Comparison of ENCODE assay signal across 13 cellular contexts in the genomic region with DNA sequence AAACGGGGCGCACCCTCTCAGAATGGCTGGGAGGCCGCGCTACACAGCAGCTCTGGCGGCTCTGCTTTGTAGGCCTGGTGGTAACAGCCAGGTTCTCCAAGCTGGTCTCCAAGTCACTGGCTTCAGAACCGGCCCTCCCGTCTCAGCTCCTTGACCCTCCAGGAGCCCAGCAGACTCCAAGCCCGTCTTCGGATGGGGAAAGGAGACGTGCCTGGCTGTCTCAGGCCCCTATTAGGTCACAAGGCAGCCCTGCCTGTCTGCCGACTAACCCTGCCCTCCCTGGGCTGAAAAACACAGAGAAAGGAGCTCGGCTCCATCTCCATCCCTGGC. TPM values are rescaled to one million over a fixed set of nuclear protein-coding genes. Genes with fewer than 3 reads are reported as not detected.
A peak's percentile ranks its signal among the peaks of the same experiment; 100 is the strongest.
DNase-seq lines count a peak whose midpoint lies in the region; ATAC-seq and TF ChIP-seq lines count a peak whose summit lies in the region.
"Had no signal": no experiment of that assay in that cellular context is flagged by ENCODE, and none has a peak within 500 bp of the region (broad histone marks: within the 10 kb centered on the region; RNA-seq: fewer than 3 reads in every experiment).

No MANE protein-coding gene starts in this region.

- H3K9ac ChIP-seq in neuronal stem cell (ENCODE audit: low read depth, low read length, poor library complexity): no peak overlapping the region

- H2AFZ ChIP-seq in neuronal stem cell (ENCODE audit: low read length): no peak overlapping the region

- TF ChIP-seq CTCF in Calu3 (IDR thresholded peaks at IDR 0.05; ENCODE audit: unreplicated experiment): no peak
- TF ChIP-seq CTCF in RWPE2 (IDR thresholded peaks at IDR 0.05; ENCODE audit: poor library complexity, severe bottlenecking): no peak
- TF ChIP-seq CTCF in dorsolateral prefrontal cortex (IDR thresholded peaks at IDR 0.05 in 54 of 56, conservative IDR thresholded peaks at IDR 0.05 in 2 of 56; ENCODE audit: low read depth in 1 of 56, partially characterized antibody in 56 of 56): no peak
- no peak for TF ChIP-seq CTCF in upper lobe of left lung (IDR thresholded peaks at IDR 0.05)

- ATAC-seq in RWPE2 (ENCODE audit: low read depth): no peak
- no peak for ATAC-seq in upper lobe of left lung (ENCODE audit: low FRiP score in 2 of 2)
- ATAC-seq: gastrocnemius medialis, right lobe of liver had no signal

- TF ChIP-seq POLR2A in upper lobe of left lung (IDR thresholded peaks at IDR 0.05): no peak

- TF ChIP-seq EP300 in upper lobe of left lung (IDR thresholded peaks at IDR 0.05): no peak

- peaks cover 25% of the 10 kb centered on the region for H3K79me1 ChIP-seq in neuronal stem cell (ENCODE audit: low read depth, low read length)

- WGBS in neuronal stem cell (ENCODE audit: extremely low coverage in 2 of 2, insufficient read length in 2 of 2, insufficient replicate concordance in 1 of 2), 2 donors: no CpG with 5 or more reads among the region's 12 CpGs
- 83 to 84% methylated on average over 1 to 12 of the region's 12 CpGs for WGBS in upper lobe of left lung, 2 donors

- H3K9me3 Mint-ChIP-seq in Calu3 (ENCODE audit: low read depth, unreplicated experiment): no peaks in the 10 kb centered on the region

- H4K8ac ChIP-seq in neuronal stem cell (ENCODE audit: low read depth, low read length): no peak overlapping the region

- no peak overlapping the region for H3K14ac ChIP-seq in neuronal stem cell (ENCODE audit: low read length)

- no peak overlapping the region for H3K23ac ChIP-seq in neuronal stem cell (ENCODE audit: low read depth, low read length, poor library complexity)

- H3K18ac ChIP-seq in neuronal stem cell (ENCODE audit: low read length): no peak overlapping the region

- H2BK5ac ChIP-seq in neuronal stem cell (ENCODE audit: low read length): no peak overlapping the region

- DNase-seq in Calu3 (no peak), RWPE2 (ENCODE audit: low spot score) (no peak), dorsolateral prefrontal cortex (no peak), neuronal stem cell (ENCODE audit: low spot score) (no peak), GM03348 (ENCODE audit: low spot score) (no peak), upper lobe of left lung (no peak), NCI-H510A treated with DMSO at 0.1 percent for 48 hours (lab: John Stamatoyannopoulos, UW) (no peak), G401 (ENCODE audit: low spot score) (no peak)
- DNase-seq: cerebellar nuclear complex had no signal

- H3K4me3 ChIP-seq in RWPE2 (ENCODE audit: severe bottlenecking): no peak overlapping the region
- H3K4me3 ChIP-seq in dorsolateral prefrontal cortex: peak overlapping the region in 33 of 59 donors; percentile 75 to 100 (median 98)
- peak overlapping the region in 1 of 2 donors; percentile 24 for H3K4me3 ChIP-seq in neuronal stem cell (ENCODE audit: low read length in 2 of 2)
- no peak overlapping the region for H3K4me3 ChIP-seq in upper lobe of left lung
- H3K4me3 ChIP-seq: lung, right lobe of liver had no signal

- H3K4me1 Mint-ChIP-seq in Calu3 (ENCODE audit: low read depth, unreplicated experiment): no peaks in the 10 kb centered on the region

- no peak overlapping the region for H2BK12ac ChIP-seq in neuronal stem cell (ENCODE audit: low read length)

- no peaks in the 10 kb centered on the region for H3K27me3 ChIP-seq in RWPE2 (ENCODE audit: insufficient read depth, poor library complexity, severe bottlenecking)
- no peaks in the 10 kb centered on the region for H3K27me3 ChIP-seq in dorsolateral prefrontal cortex
- H3K27me3 ChIP-seq in neuronal stem cell (ENCODE audit: control insufficient read depth in 3 of 3, insufficient read depth in 3 of 3, low read depth in 1 of 3, low read length in 3 of 3): no peaks in the 10 kb centered on the region
- no peaks in the 10 kb centered on the region for H3K27me3 ChIP-seq in upper lobe of left lung
- H3K27me3 ChIP-seq: gastrocnemius medialis, right lobe of liver had no signal

- in situ Hi-C loops in G401 (cut with HindIII; ENCODE audit: low sequenced_read_pairs): no loop called here

- no peak overlapping the region for H2BK120ac ChIP-seq in neuronal stem cell (ENCODE audit: low read depth, low read length)

- peak overlapping the region; percentile 83 for H3K4me3 Mint-ChIP-seq in Calu3 (ENCODE audit: low read depth, unreplicated experiment)

- H3K27me3 Mint-ChIP-seq in Calu3 (ENCODE audit: unreplicated experiment): no peaks in the 10 kb centered on the region

- H3K36me3 ChIP-seq in RWPE2 (ENCODE audit: low read depth) (peaks cover 45% of the 10 kb centered on the region), neuronal stem cell (replicated peaks in 1 of 2; ENCODE audit: control insufficient read depth in 2 of 2, insufficient read depth in 2 of 2, low read length in 2 of 2) (peaks cover 39 to 50% of the 10 kb centered on the region in 2 donors), upper lobe of left lung (peaks cover 23 to 46% (median 42%) of the 10 kb centered on the region in 4 donors)

- no TSS peak for BruUV-seq in Calu3 (replicated peaks; lab: Mats Ljungman, UMichigan)

- H3K4me2 ChIP-seq in neuronal stem cell (ENCODE audit: insufficient read depth, low read length, poor library complexity, severe bottlenecking): no peak overlapping the region

- H3K9me3 ChIP-seq in RWPE2 (ENCODE audit: severe bottlenecking) (no peaks in the 10 kb centered on the region), neuronal stem cell (replicated peaks in 1 of 2; ENCODE audit: control insufficient read depth in 2 of 2, insufficient read depth in 1 of 2, low read depth in 1 of 2, low read length in 2 of 2) (no peaks in the 10 kb centered on the region), upper lobe of left lung (no peaks in the 10 kb centered on the region)
- H3K9me3 ChIP-seq: gastrocnemius medialis, right lobe of liver had no signal

- peak overlapping the region; percentile 33 for H3K27ac ChIP-seq in RWPE2 (ENCODE audit: poor library complexity, severe bottlenecking)
- peak overlapping the region in 43 of 59 donors; percentile 13 to 96 (median 54) for H3K27ac ChIP-seq in dorsolateral prefrontal cortex
- H3K27ac ChIP-seq in neuronal stem cell (replicated peaks; ENCODE audit: low read length): no peak overlapping the region
- no peak overlapping the region for H3K27ac ChIP-seq in upper lobe of left lung
- H3K27ac ChIP-seq: gastrocnemius medialis, right lobe of liver had no signal

- CTCF ChIA-PET in Calu3 (lab: Charles Lee): interaction anchor here (1.0 kb wide), 1 partner anchor 14 kb away, joined by 3 read pairs; a partner anchor contains a TSS

- no peak overlapping the region for H3K4ac ChIP-seq in neuronal stem cell (ENCODE audit: low read length)

- H3K36me3 Mint-ChIP-seq in Calu3 (ENCODE audit: insufficient read depth, unreplicated experiment): peaks cover 61% of the 10 kb centered on the region

- H2AK5ac ChIP-seq in neuronal stem cell (ENCODE audit: low read depth, low read length): peak overlapping the region; percentile 43

- H3K27ac Mint-ChIP-seq in Calu3 (ENCODE audit: unreplicated experiment): peak overlapping the region; percentile 33

- peaks cover 7% of the 10 kb centered on the region for H3K4me1 ChIP-seq in RWPE2 (ENCODE audit: insufficient read depth, poor library complexity, severe bottlenecking)
- peaks cover 11% of the 10 kb centered on the region in 2 donors for H3K4me1 ChIP-seq in neuronal stem cell (ENCODE audit: control insufficient read depth in 2 of 2, insufficient read depth in 1 of 2, low read depth in 1 of 2, low read length in 2 of 2)
- H3K4me1 ChIP-seq in upper lobe of left lung: peaks cover 20 to 29% (median 23%) of the 10 kb centered on the region in 4 donors

- intact Hi-C loops in Calu3 (cut with micrococcal nuclease; ENCODE audit: unreplicated experiment) (loop anchor here (5.0 kb wide), 1 partner anchor 153 kb away; no protein-coding TSS in a partner anchor), dorsolateral prefrontal cortex (cut with DNase I) (no loop called here)

- H4K91ac ChIP-seq in neuronal stem cell (ENCODE audit: low read depth, low read length, poor library complexity): no peak overlapping the region

- H2BK15ac ChIP-seq in neuronal stem cell (ENCODE audit: low read length): no peak overlapping the region

RNA-seq across cellular contexts. Expression of a gene that starts 2.2 kb away (rescaled TPM):
- total RNA-seq in Calu3 (2022) (15.5 and 18.4 TPM in 2 replicates), dorsolateral prefrontal cortex (10 to 100 TPM; 20.5 to 43.2 (median 32.5) TPM), upper lobe of left lung (10 to 100 TPM; 15.4 to 51.3 (median 21.9) TPM)
- polyA plus RNA-seq in neuronal stem cell (2013, experiment 1 of 2): 10.1 TPM
- 10.5 TPM for polyA plus RNA-seq in neuronal stem cell (2013, experiment 2 of 2)
- total RNA-seq in G401 (2014; rRNA removed; shearing (Covaris generic)): 37.2 and 49.7 TPM in 2 replicates

RNA-seq across cellular contexts. Expression of a gene that starts 13.8 kb away (rescaled TPM):
- total RNA-seq in Calu3 (2022) (34.7 and 36.1 TPM in 2 replicates), dorsolateral prefrontal cortex (10 to 100 TPM; 22.2 to 45.4 (median 32.9) TPM), upper lobe of left lung (10 to 100 TPM; 15.0 to 37.7 (median 23.6) TPM)
- polyA plus RNA-seq in neuronal stem cell (2013, experiment 1 of 2): 24.4 TPM
- polyA plus RNA-seq in neuronal stem cell (2013, experiment 2 of 2): 22.5 TPM
- total RNA-seq in G401 (2014; rRNA removed; shearing (Covaris generic)): 107 and 123 TPM in 2 replicates

RNA-seq across cellular contexts. Expression of a gene that starts 18.8 kb away (rescaled TPM):
- total RNA-seq in Calu3 (2022) (not detected in 2 replicates), dorsolateral prefrontal cortex (1 to 10 TPM in 55 of 120 experiments, under 1 TPM in 47, not detected in 18; 0.18 to 3.1 (median 1.0) TPM), upper lobe of left lung (not detected)
- polyA plus RNA-seq in neuronal stem cell (2013, experiment 1 of 2): 0.11 TPM
- polyA plus RNA-seq in neuronal stem cell (2013, experiment 2 of 2): 0.07 TPM
- not detected in 2 replicates for total RNA-seq in G401 (2014; rRNA removed; shearing (Covaris generic))
- total RNA-seq: gastrocnemius medialis, HT-29, right lobe of liver had no signal
- polyA plus RNA-seq: lung had no signal

RNA-seq across cellular contexts. Expression of a gene that starts 25.7 kb away (rescaled TPM):
- total RNA-seq in Calu3 (2022): not detected in 2 replicates
- total RNA-seq in dorsolateral prefrontal cortex: 1 to 10 TPM in 4 of 120 experiments, under 1 TPM in 37, not detected in 79; 0.33 to 1.6 (median 0.47) TPM
- 26.3 TPM for polyA plus RNA-seq in neuronal stem cell (2013, experiment 1 of 2)
- polyA plus RNA-seq in neuronal stem cell (2013, experiment 2 of 2): 25.0 TPM
- total RNA-seq in upper lobe of left lung: 1 to 10 TPM in 2 of 6 donors, under 1 TPM in 1, not detected in 3; 0.61 to 5.8 (median 1.3) TPM
- total RNA-seq in G401 (2014; rRNA removed; shearing (Covaris generic)): not detected in 2 replicates
- total RNA-seq: HT-29, right lobe of liver had no signal

Comparison
In these comparisons a context has a peak if more than half of its experiments do, and no peak if none do; other contexts are left out.
1. H3K27ac ChIP-seq: peak in RWPE2 (single experiment) and dorsolateral prefrontal cortex (43 of 59); none in neuronal stem cell (single experiment) and upper lobe of left lung (0 of 4).
2. H3K4me3 ChIP-seq: peak in dorsolateral prefrontal cortex (33 of 59); none in RWPE2 (single experiment) and upper lobe of left lung (0 of 4).